Comparison of ENCODE assay signal across 23 cellular contexts in genomic region chr16:73339821-73340220, GRCh38.
"Had no signal": no experiment of that assay in that cellular context is flagged by ENCODE, and none has a peak within 500 bp of the region (broad histone marks: within the 10 kb centered on the region; RNA-seq: fewer than 3 reads in every experiment).

No MANE protein-coding gene starts in this region.

- FAIRE-seq: colon had no signal

- H3K4me3 Mint-ChIP-seq: activated CD4-positive, alpha-beta T cell treated with anti-CD3 and anti-CD28 coated beads, Interleukin-2, amount 10 ng/mL, durations not matched to agents 24 days and 14 days; activated naive CD4-positive, alpha-beta T cell treated with anti-CD3 and anti-CD28 coated beads, Interleukin-2, amount 10 ng/mL, durations not matched to agents 7 days and 5 days; activated naive CD8-positive, alpha-beta T cell treated with anti-CD3 and anti-CD28 coated beads, Interleukin-2, amount 50 U/mL, for 24 hours; brain; endodermal cell; nephron; stimulated activated effector memory CD8-positive, alpha-beta T cell treated with anti-CD3 and anti-CD28 coated beads, Interleukin-12 subunit alpha, Interleukin-12 subunit beta, amount 100 ng/mL, for 72 hours; type B pancreatic cell had no signal

- ATAC-seq: activated naive CD8-positive, alpha-beta T cell treated with anti-CD3 and anti-CD28 coated beads, Interleukin-2, amount 50 U/mL, for 24 hours; lower lobe of right lung; stimulated activated effector memory CD8-positive, alpha-beta T cell treated with anti-CD3 and anti-CD28 coated beads, Interleukin-12 subunit alpha, Interleukin-12 subunit beta, amount 100 ng/mL, for 72 hours had no signal

- H3K27ac ChIP-seq: epithelial cell of prostate, hepatocyte, lower lobe of right lung, sigmoid colon, stomach had no signal

- H3K27ac Mint-ChIP-seq: activated CD4-positive, alpha-beta T cell treated with anti-CD3 and anti-CD28 coated beads, Interleukin-2, amount 10 ng/mL, durations not matched to agents 24 days and 14 days; activated naive CD4-positive, alpha-beta T cell treated with anti-CD3 and anti-CD28 coated beads, Interleukin-2, amount 10 ng/mL, durations not matched to agents 7 days and 5 days; activated naive CD8-positive, alpha-beta T cell treated with anti-CD3 and anti-CD28 coated beads, Interleukin-2, amount 50 U/mL, for 24 hours; brain; endodermal cell; nephron; stimulated activated effector memory CD8-positive, alpha-beta T cell treated with anti-CD3 and anti-CD28 coated beads, Interleukin-12 subunit alpha, Interleukin-12 subunit beta, amount 100 ng/mL, for 72 hours; type B pancreatic cell had no signal

- H3K9me3 Mint-ChIP-seq: activated CD4-positive, alpha-beta T cell treated with anti-CD3 and anti-CD28 coated beads, Interleukin-2, amount 10 ng/mL, durations not matched to agents 24 days and 14 days; activated naive CD8-positive, alpha-beta T cell treated with anti-CD3 and anti-CD28 coated beads, Interleukin-2, amount 50 U/mL, for 24 hours; brain; endodermal cell; nephron; stimulated activated effector memory CD8-positive, alpha-beta T cell treated with anti-CD3 and anti-CD28 coated beads, Interleukin-12 subunit alpha, Interleukin-12 subunit beta, amount 100 ng/mL, for 72 hours; type B pancreatic cell had no signal

- H3K4me1 ChIP-seq: lower lobe of right lung, sigmoid colon, stomach had no signal

- H3K27me3 Mint-ChIP-seq: activated CD4-positive, alpha-beta T cell treated with anti-CD3 and anti-CD28 coated beads, Interleukin-2, amount 10 ng/mL, durations not matched to agents 24 days and 14 days; activated naive CD4-positive, alpha-beta T cell treated with anti-CD3 and anti-CD28 coated beads, Interleukin-2, amount 10 ng/mL, durations not matched to agents 7 days and 5 days; activated naive CD8-positive, alpha-beta T cell treated with anti-CD3 and anti-CD28 coated beads, Interleukin-2, amount 50 U/mL, for 24 hours had no signal

- H3K27me3 ChIP-seq: hepatocyte, sigmoid colon had no signal

- H3K36me3 Mint-ChIP-seq: activated naive CD4-positive, alpha-beta T cell treated with anti-CD3 and anti-CD28 coated beads, Interleukin-2, amount 10 ng/mL, durations not matched to agents 7 days and 5 days; brain; stimulated activated effector memory CD8-positive, alpha-beta T cell treated with anti-CD3 and anti-CD28 coated beads, Interleukin-12 subunit alpha, Interleukin-12 subunit beta, amount 100 ng/mL, for 72 hours; type B pancreatic cell had no signal

- H3K4me2 ChIP-seq: hepatocyte had no signal

- H3K36me3 ChIP-seq: lower lobe of right lung, sigmoid colon, stomach had no signal

- H3K4me1 Mint-ChIP-seq: activated CD4-positive, alpha-beta T cell treated with anti-CD3 and anti-CD28 coated beads, Interleukin-2, amount 10 ng/mL, durations not matched to agents 24 days and 14 days; activated naive CD4-positive, alpha-beta T cell treated with anti-CD3 and anti-CD28 coated beads, Interleukin-2, amount 10 ng/mL, durations not matched to agents 7 days and 5 days; activated naive CD8-positive, alpha-beta T cell treated with anti-CD3 and anti-CD28 coated beads, Interleukin-2, amount 50 U/mL, for 24 hours; nephron; stimulated activated effector memory CD8-positive, alpha-beta T cell treated with anti-CD3 and anti-CD28 coated beads, Interleukin-12 subunit alpha, Interleukin-12 subunit beta, amount 100 ng/mL, for 72 hours had no signal

- DNase-seq: activated CD4-positive, alpha-beta T cell treated with anti-CD3 and anti-CD28 coated beads, Interleukin-2, amount 10 ng/mL, durations not matched to agents 24 days and 14 days; activated CD8-positive, alpha-beta memory T cell treated with anti-CD3 and anti-CD28 coated beads, Interleukin-2, amount 50 U/mL, for 4 hours; activated effector memory CD4-positive, alpha-beta T cell treated with Interleukin-2 at 50 U/mL for 16 hours; activated naive CD4-positive, alpha-beta T cell treated with anti-CD3 and anti-CD28 coated beads, Interleukin-2, amount 10 ng/mL, durations not matched to agents 7 days and 5 days; activated naive CD8-positive, alpha-beta T cell treated with anti-CD3 and anti-CD28 coated beads, Interleukin-2, amount 50 U/mL, for 24 hours; activated T-cell treated with anti-CD3 and anti-CD28 coated beads, Interleukin-2, amount 50 U/mL, for 48 hours; anterior cingulate cortex; central memory CD4-positive, alpha-beta T cell; endodermal cell; foreskin fibroblast; lower lobe of right lung; nucleus accumbens; sigmoid colon; stimulated activated CD4-positive, alpha-beta T cell treated with anti-CD3 and anti-CD28 coated beads, Interleukin-4, amount 100 ng/mL, for 24 hours; stomach; T1000 had no signal

- H3K4me3 ChIP-seq: hepatocyte, lower lobe of right lung, sigmoid colon, stomach had no signal

- H3K9me3 ChIP-seq: lower lobe of right lung, sigmoid colon, stomach had no signal

- H2AFZ ChIP-seq: hepatocyte had no signal

- H3K79me2 ChIP-seq: hepatocyte had no signal
